ENCODE assay signal across 23 cellular contexts in the genomic region with DNA sequence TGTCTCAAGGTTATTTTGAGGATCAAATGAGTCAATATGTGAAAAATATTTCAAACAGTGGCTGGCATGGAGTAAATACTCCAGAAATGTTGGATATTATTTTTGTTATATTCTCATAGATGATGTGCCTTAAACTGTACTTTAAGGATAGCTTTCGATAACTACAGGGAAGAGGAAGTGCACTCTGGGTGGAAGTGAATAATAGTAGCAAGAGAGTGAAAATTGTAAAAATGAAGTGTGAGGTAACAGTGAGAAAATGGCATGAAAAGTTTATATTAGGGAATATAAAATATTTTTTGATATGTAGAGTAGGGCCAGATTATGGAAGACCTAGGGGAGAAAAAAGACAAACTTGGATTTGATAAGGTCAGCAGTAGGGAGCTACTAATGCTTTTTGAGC.
"Had no signal": no experiment of that assay in that cellular context is flagged by ENCODE, and none has a peak within 500 bp of the region (broad histone marks: within the 10 kb centered on the region; RNA-seq: fewer than 3 reads in every experiment).

No MANE protein-coding gene starts in this region.

- H3K4me3 Mint-ChIP-seq: mesothelial cell of epicardium; naive B cell; natural killer cell; stimulated activated naive B cell treated with anti-CD40 and anti-IgM and Interleukin-4, amounts not matched to agents 10 μg/mL and 1 μg/mL and 100 μg/mL, for 72 hours had no signal

- H3K27ac Mint-ChIP-seq: mesothelial cell of epicardium; natural killer cell; stimulated activated naive B cell treated with anti-CD40 and anti-IgM and Interleukin-4, amounts not matched to agents 10 μg/mL and 1 μg/mL and 100 μg/mL, for 72 hours had no signal

- H3K4me1 ChIP-seq: prostate gland, testis, thyroid gland, upper lobe of right lung had no signal

- H3K4me3 ChIP-seq: left ventricle myocardium inferior, lung, ovary, prostate gland, skin epidermis, stomach, testis, thyroid gland, transverse colon, upper lobe of right lung had no signal

- ATAC-seq: natural killer cell; right cardiac atrium; sciatic nerve; stimulated activated naive B cell treated with anti-CD40 and anti-IgM and Interleukin-4, amounts not matched to agents 10 μg/mL and 1 μg/mL and 100 μg/mL, for 72 hours; stimulated activated naive CD8-positive, alpha-beta T cell treated with anti-CD3 and anti-CD28 coated beads, Interleukin-15, Interleukin-2, amounts not matched to agents 100 U/mL and 50 U/mL, for 24 hours; upper lobe of right lung had no signal

- H3K27me3 ChIP-seq: ovary, stomach, testis, thyroid gland, transverse colon, upper lobe of right lung had no signal

- H3K36me3 Mint-ChIP-seq: mesothelial cell of epicardium, naive B cell, natural killer cell had no signal

- DNase-seq: islet precursor cell; left ventricle myocardium inferior; naive B cell; natural killer cell; ovary; retina; right cardiac atrium; stimulated activated CD4-positive, alpha-beta T cell treated with anti-CD3 and anti-CD28 coated beads, Interleukin-12 subunit alpha, Interleukin-12 subunit beta, amount 100 ng/mL, for 4 hours; stimulated activated CD4-positive, alpha-beta T cell treated with anti-CD3 and anti-CD28 coated beads, Interleukin-15, amount 100 ng/mL, for 24 hours; stimulated activated CD4-positive, alpha-beta T cell treated with anti-CD3 and anti-CD28 coated beads, Interleukin-2, amount 100 ng/mL, for 24 hours; stimulated activated CD4-positive, alpha-beta T cell treated with anti-CD3 and anti-CD28 coated beads, Interleukin-4, amount 100 ng/mL, for 1 hour; stimulated activated naive B cell treated with anti-CD40 and anti-IgM and Interleukin-4, amounts not matched to agents 10 μg/mL and 1 μg/mL and 100 μg/mL, for 72 hours; stimulated activated naive CD8-positive, alpha-beta T cell treated with anti-CD3 and anti-CD28 coated beads, Interleukin-15, Interleukin-2, amounts not matched to agents 100 U/mL and 50 U/mL, for 24 hours; stomach; testis; thyroid gland; transverse colon; upper lobe of right lung had no signal

- H3K9me3 ChIP-seq: left ventricle myocardium inferior, ovary, prostate gland, stomach, testis, thyroid gland, transverse colon, upper lobe of right lung had no signal

- H3K9me3 Mint-ChIP-seq: mesothelial cell of epicardium; naive B cell; natural killer cell; stimulated activated naive B cell treated with anti-CD40 and anti-IgM and Interleukin-4, amounts not matched to agents 10 μg/mL and 1 μg/mL and 100 μg/mL, for 72 hours had no signal

- H3K27me3 Mint-ChIP-seq: naive B cell; stimulated activated naive B cell treated with anti-CD40 and anti-IgM and Interleukin-4, amounts not matched to agents 10 μg/mL and 1 μg/mL and 100 μg/mL, for 72 hours had no signal

- H3K36me3 ChIP-seq: left ventricle myocardium inferior, ovary, prostate gland, stomach, thyroid gland, transverse colon, upper lobe of right lung had no signal

- H3K27ac ChIP-seq: left ventricle myocardium inferior, ovary, prostate gland, skin epidermis, stomach, testis, thyroid gland, transverse colon, upper lobe of right lung had no signal
